23 cellular contexts compared by ENCODE assay signal in genomic region chr1:69103705-69104385, GRCh38.
DNase-seq lines count a peak whose midpoint lies in the region; ATAC-seq, FAIRE-seq and TF ChIP-seq lines count a peak whose summit lies in the region.
"Had no signal": no experiment of that assay in that cellular context is flagged by ENCODE, and none has a peak within 500 bp of the region (broad histone marks: within the 10 kb centered on the region; RNA-seq: fewer than 3 reads in every experiment).

No MANE protein-coding gene starts in this region.

- no peak overlapping the region for H3K4me3 ChIP-seq in bronchial epithelial cell (ENCODE audit: low read depth, low read length)
- H3K4me3 ChIP-seq in endodermal cell (ENCODE audit: low read length) = peak overlapping the region; percentile 40

- H3K27me3 Mint-ChIP-seq in endodermal cell (ENCODE audit: insufficient read depth) (no peaks in the 10 kb centered on the region), immature natural killer cell (ENCODE audit: low read depth in 3 of 3) (peaks cover 0 to 2% (median 0%) of the 10 kb centered on the region in 3 donors)
- no peaks in the 10 kb centered on the region for H3K27me3 Mint-ChIP-seq in activated naive CD8-positive, alpha-beta T cell treated with anti-CD3 and anti-CD28 coated beads, Interleukin-2, amount 50 U/mL, for 24 hours
- H3K27me3 Mint-ChIP-seq: CD4-positive, alpha-beta T cell had no signal

- no peak overlapping the region for H3K4me3 Mint-ChIP-seq in endodermal cell
- no peak overlapping the region for H3K4me3 Mint-ChIP-seq in activated naive CD8-positive, alpha-beta T cell treated with anti-CD3 and anti-CD28 coated beads, Interleukin-2, amount 50 U/mL, for 24 hours
- H3K4me3 Mint-ChIP-seq in immature natural killer cell = no peak overlapping the region
- H3K4me3 Mint-ChIP-seq: CD4-positive, alpha-beta T cell; HFFc6 had no signal

- no peak for TF ChIP-seq POLR2A in GM18505 (IDR thresholded peaks at IDR 0.05; ENCODE audit: borderline replicate concordance, extremely low read depth, insufficient read depth, insufficient read length)

- H3K36me3 Mint-ChIP-seq in endodermal cell (ENCODE audit: low read depth) = peaks cover 6% of the 10 kb centered on the region
- H3K36me3 Mint-ChIP-seq in activated naive CD8-positive, alpha-beta T cell treated with anti-CD3 and anti-CD28 coated beads, Interleukin-2, amount 50 U/mL, for 24 hours (ENCODE audit: low read depth) = no peaks in the 10 kb centered on the region
- H3K36me3 Mint-ChIP-seq in immature natural killer cell = no peaks in the 10 kb centered on the region

- H3K4me1 Mint-ChIP-seq in endodermal cell (no peaks in the 10 kb centered on the region), immature natural killer cell (no peaks in the 10 kb centered on the region)
- no peaks in the 10 kb centered on the region for H3K4me1 Mint-ChIP-seq in activated naive CD8-positive, alpha-beta T cell treated with anti-CD3 and anti-CD28 coated beads, Interleukin-2, amount 50 U/mL, for 24 hours

- 90% methylated on average over 2 of the region's 2 CpGs; no CpG with 5 or more reads in 1 of the 2 experiments for WGBS in endodermal cell (ENCODE audit: insufficient coverage in 1 of 2, insufficient read length in 1 of 2), 2 experiments

- no peak for ATAC-seq in GM18505 (IDR thresholded peaks at IDR 0.05; ENCODE audit: unreplicated experiment)
- no peak for ATAC-seq in esophagus mucosa
- no peak for ATAC-seq in activated naive CD8-positive, alpha-beta T cell treated with anti-CD3 and anti-CD28 coated beads, Interleukin-2, amount 50 U/mL, for 24 hours
- ATAC-seq: HCT116 had no signal

- H3K27me3 ChIP-seq in bronchial epithelial cell (ENCODE audit: control insufficient read depth, insufficient read depth, low read length) (no peaks in the 10 kb centered on the region), endodermal cell (ENCODE audit: control insufficient read depth, insufficient read depth, low read length, poor library complexity, severe bottlenecking) (no peaks in the 10 kb centered on the region)

- no peak for FAIRE-seq in bronchial epithelial cell (lab: Jason Lieb, UNC)
- FAIRE-seq: A204.1, D721Med, G401.6, GM12891, GM18507 had no signal

- TF ChIP-seq CTCF in bronchial epithelial cell (IDR thresholded peaks at IDR 0.05; ENCODE audit: insufficient read depth, low read length, severe bottlenecking) = no peak
- no peak for TF ChIP-seq CTCF in endodermal cell (conservative IDR thresholded peaks at IDR 0.05)

- no peak overlapping the region for H3K27ac ChIP-seq in endodermal cell (ENCODE audit: low read depth, low read length)
- H3K27ac ChIP-seq: C4-2B, HL-60 had no signal

- H3K9me3 Mint-ChIP-seq in endodermal cell (peaks cover 34% of the 10 kb centered on the region), immature natural killer cell (peaks cover 11 to 55% (median 36%) of the 10 kb centered on the region in 6 donors)
- H3K9me3 Mint-ChIP-seq in activated naive CD8-positive, alpha-beta T cell treated with anti-CD3 and anti-CD28 coated beads, Interleukin-2, amount 50 U/mL, for 24 hours = peaks cover 22% of the 10 kb centered on the region

- intact Hi-C loops in head of caudate nucleus (cut with DNase I) = no loop called here

- DNase-seq in bronchial epithelial cell (ENCODE audit: low read depth) (peak; percentile 13), endodermal cell (no peak), head of caudate nucleus (peak in 25 of 42 donors; percentile 4 to 78 (median 36)), occipital lobe (lab: John Stamatoyannopoulos, UW) (peak; percentile 11), immature natural killer cell (no peak)
- DNase-seq in activated naive CD8-positive, alpha-beta T cell treated with anti-CD3 and anti-CD28 coated beads, Interleukin-2, amount 50 U/mL, for 24 hours = no peak
- DNase-seq: ACHN; Caco-2; CD4-positive, alpha-beta T cell; GOT3; H7; HFFc6; IMR-90 had no signal

- H3K36me3 ChIP-seq in bronchial epithelial cell (ENCODE audit: control insufficient read depth, insufficient read depth, low read length) (no peaks in the 10 kb centered on the region), endodermal cell (ENCODE audit: control insufficient read depth, insufficient read depth, low read length) (no peaks in the 10 kb centered on the region)

- no peaks in the 10 kb centered on the region for H3K4me1 ChIP-seq in endodermal cell (ENCODE audit: control insufficient read depth, insufficient read depth, low read length)
- H3K4me1 ChIP-seq: Caco-2 had no signal

- no peak overlapping the region for H3K9ac ChIP-seq in endodermal cell (ENCODE audit: extremely low read depth, low read length, poor library complexity, severe bottlenecking)

- H3K9me3 ChIP-seq in endodermal cell (ENCODE audit: control insufficient read depth, low read length) = peaks cover 30% of the 10 kb centered on the region
- H3K9me3 ChIP-seq: Caco-2 had no signal

- H3K27ac Mint-ChIP-seq in endodermal cell (no peak overlapping the region), immature natural killer cell (no peak overlapping the region)
- H3K27ac Mint-ChIP-seq in activated naive CD8-positive, alpha-beta T cell treated with anti-CD3 and anti-CD28 coated beads, Interleukin-2, amount 50 U/mL, for 24 hours = no peak overlapping the region
- H3K27ac Mint-ChIP-seq: CD4-positive, alpha-beta T cell; HFFc6 had no signal

Comparison
In these comparisons a context has a peak if more than half of its experiments do, and no peak if none do; other contexts are left out.
1. DNase-seq: peak in bronchial epithelial cell (single experiment), head of caudate nucleus (25 of 42) and occipital lobe (single experiment); none in endodermal cell (single experiment), activated naive CD8-positive, alpha-beta T cell treated with anti-CD3 and anti-CD28 coated beads, Interleukin-2, amount 50 U/mL, for 24 hours (single experiment) and immature natural killer cell (0 of 3).